ENCODE assay signal across 12 cellular contexts in the genomic region with DNA sequence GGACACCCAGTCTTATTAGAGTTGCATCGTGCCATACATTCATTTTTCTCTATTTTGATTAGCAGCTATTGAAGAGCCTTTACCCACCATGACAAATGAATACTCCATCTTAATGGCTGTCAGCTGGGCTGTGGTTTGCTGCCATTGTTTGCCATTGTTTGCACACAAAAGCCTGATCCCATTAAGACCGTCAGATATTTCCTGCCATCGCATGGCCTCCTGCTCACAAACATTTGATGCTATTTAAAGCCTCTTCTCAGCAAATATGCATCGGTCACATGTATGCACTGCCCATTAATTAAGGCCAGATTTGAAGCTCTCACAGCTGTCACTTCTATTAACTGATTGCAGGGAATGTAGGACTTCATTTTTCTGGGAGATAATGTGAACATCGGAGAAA.
DNase-seq lines count a peak whose midpoint lies in the region; ATAC-seq, FAIRE-seq and TF ChIP-seq lines count a peak whose summit lies in the region.
"Had no signal": no experiment of that assay in that cellular context is flagged by ENCODE, and none has a peak within 500 bp of the region (broad histone marks: within the 10 kb centered on the region; RNA-seq: fewer than 3 reads in every experiment).

No MANE protein-coding gene starts in this region.

- H3K27me3 Mint-ChIP-seq in WTC11 (ENCODE audit: low read depth) (no peaks in the 10 kb centered on the region), mesothelial cell of epicardium (ENCODE audit: low read depth) (no peaks in the 10 kb centered on the region)

- no peaks in the 10 kb centered on the region for H3K36me3 ChIP-seq in upper lobe of left lung

- TF ChIP-seq POLR2A in upper lobe of left lung (IDR thresholded peaks at IDR 0.05): no peak
- no peak for TF ChIP-seq POLR2A in GM12891 (IDR thresholded peaks at IDR 0.05; ENCODE audit: low read depth, low read length)

- CTCF ChIA-PET in WTC11 (lab: Charles Lee): interaction anchor here (0.7 to 1.8 kb wide), 3 partner anchors 59 to 166 kb away, joined by 3 to 7 read pairs (median 3); no protein-coding TSS in a partner anchor

- DNase-seq in GM03348 (ENCODE audit: low spot score) (peak; percentile 36), NCI-H2029 treated with DMSO at 0.1 percent for 48 hours (lab: John Stamatoyannopoulos, UW) (peak; percentile 31), WTC11 (ENCODE audit: low spot score) (no peak), mesothelial cell of epicardium (ENCODE audit: low spot score in 2 of 2, unreplicated experiment in 2 of 2) (no peak), coronary artery (ENCODE audit: low spot score) (no peak), upper lobe of left lung (no peak), GM19240 (ENCODE audit: insufficient read length, low spot score) (no peak), GM12891 (ENCODE audit: insufficient read length, low spot score) (no peak)
- DNase-seq: activated T-cell treated with anti-CD3 and anti-CD28 coated beads for 4 hours; CD8-positive, alpha-beta T cell; mammary epithelial cell had no signal

- H3K36me3 Mint-ChIP-seq in WTC11: no peaks in the 10 kb centered on the region
- peaks cover 2% of the 10 kb centered on the region for H3K36me3 Mint-ChIP-seq in mesothelial cell of epicardium
- H3K36me3 Mint-ChIP-seq: CD8-positive, alpha-beta T cell had no signal

- H3K27me3 ChIP-seq in upper lobe of left lung: no peaks in the 10 kb centered on the region

- H3K27ac Mint-ChIP-seq in WTC11 (no peak overlapping the region), mesothelial cell of epicardium (peak overlapping the region; percentile 64)
- H3K27ac Mint-ChIP-seq: CD8-positive, alpha-beta T cell had no signal

- 36 to 41% methylated on average over 5 of the region's 5 CpGs for WGBS in upper lobe of left lung, 2 donors

- FAIRE-seq in GM12891 (lab: Jason Lieb, UNC): no peak
- FAIRE-seq: bronchial epithelial cell had no signal

- peaks cover 0 to 3% (median 0%) of the 10 kb centered on the region in 4 donors for H3K4me1 ChIP-seq in upper lobe of left lung

- H3K4me3 Mint-ChIP-seq in WTC11 (no peak overlapping the region), mesothelial cell of epicardium (no peak overlapping the region)
- H3K4me3 Mint-ChIP-seq: CD8-positive, alpha-beta T cell had no signal

- TF ChIP-seq EP300 in upper lobe of left lung (IDR thresholded peaks at IDR 0.05): no peak

- H3K27ac ChIP-seq in coronary artery (no peak overlapping the region), upper lobe of left lung (no peak overlapping the region)

- no peaks in the 10 kb centered on the region for H3K9me3 Mint-ChIP-seq in WTC11
- no peaks in the 10 kb centered on the region for H3K9me3 Mint-ChIP-seq in mesothelial cell of epicardium
- H3K9me3 Mint-ChIP-seq: CD8-positive, alpha-beta T cell had no signal

- ATAC-seq in WTC11: no peak
- ATAC-seq in upper lobe of left lung (ENCODE audit: low FRiP score in 2 of 2): no peak
- ATAC-seq: CD8-positive, alpha-beta T cell had no signal

- TF ChIP-seq CTCF in WTC11 (IDR thresholded peaks at IDR 0.05): no peak
- no peak for TF ChIP-seq CTCF in mesothelial cell of epicardium (IDR thresholded peaks at IDR 0.05; ENCODE audit: unreplicated experiment)
- no peak for TF ChIP-seq CTCF in coronary artery (IDR thresholded peaks at IDR 0.05)
- no peak for TF ChIP-seq CTCF in upper lobe of left lung (IDR thresholded peaks at IDR 0.05)

- H3K9me3 ChIP-seq in upper lobe of left lung: no peaks in the 10 kb centered on the region

- POLR2A ChIA-PET in WTC11 (lab: Charles Lee): interaction anchor here (0.7 kb wide), 1 partner anchor 87 kb away, joined by 3 read pairs; no protein-coding TSS in a partner anchor

- H3K4me1 Mint-ChIP-seq in WTC11 (peaks cover 33% of the 10 kb centered on the region), mesothelial cell of epicardium (peaks cover 38% of the 10 kb centered on the region)

- no peak overlapping the region for H3K4me3 ChIP-seq in coronary artery
- no peak overlapping the region for H3K4me3 ChIP-seq in upper lobe of left lung

TF ChIP-seq in WTC11, 78 proteins besides CTCF, POLR2A, EP300 and RAD21:
- TF ChIP-seq PRRX2 (CRISPR knock-in tag; IDR thresholded peaks at IDR 0.05): 0 out of 2 replicates have a peak, but pooled peaks have one; percentile 40
- TF ChIP-seq, protein P1, sequence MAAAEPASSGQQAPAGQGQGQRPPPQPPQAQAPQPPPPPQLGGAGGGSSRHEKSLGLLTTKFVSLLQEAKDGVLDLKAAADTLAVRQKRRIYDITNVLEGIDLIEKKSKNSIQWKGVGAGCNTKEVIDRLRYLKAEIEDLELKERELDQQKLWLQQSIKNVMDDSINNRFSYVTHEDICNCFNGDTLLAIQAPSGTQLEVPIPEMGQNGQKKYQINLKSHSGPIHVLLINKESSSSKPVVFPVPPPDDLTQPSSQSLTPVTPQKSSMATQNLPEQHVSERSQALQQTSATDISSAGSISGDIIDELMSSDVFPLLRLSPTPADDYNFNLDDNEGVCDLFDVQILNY (CRISPR knock-in tag; IDR thresholded peaks at IDR 0.05): no peak

TF ChIP-seq in GM12891, 5 proteins besides CTCF, POLR2A, EP300 and RAD21:
- TF ChIP-seq SPI1 (IDR thresholded peaks at IDR 0.05; ENCODE audit: low read depth, low read length) (no peak), POLR2AphosphoS5 (IDR thresholded peaks at IDR 0.05; ENCODE audit: low read depth, low read length) (no peak), TAF1 (IDR thresholded peaks at IDR 0.05; ENCODE audit: low read depth, low read length) (no peak), POU2F2 (IDR thresholded peaks at IDR 0.05; ENCODE audit: low read depth, low read length) (no peak), PAX5 (IDR thresholded peaks at IDR 0.05; ENCODE audit: insufficient read depth, low read length, severe bottlenecking) (no peak)
TF ChIP-seq in GM12891: peak in this region for 0.

Comparison
In these comparisons a context has a peak if more than half of its experiments do, and no peak if none do; other contexts are left out.
1. DNase-seq: peak in GM03348 (single experiment) and NCI-H2029 treated with DMSO at 0.1 percent for 48 hours (single experiment); none in WTC11 (single experiment), mesothelial cell of epicardium (0 of 2), coronary artery (single experiment), upper lobe of left lung (0 of 2), GM19240 (single experiment) and GM12891 (single experiment).